8 cellular contexts compared by ENCODE assay signal in the genomic region with DNA sequence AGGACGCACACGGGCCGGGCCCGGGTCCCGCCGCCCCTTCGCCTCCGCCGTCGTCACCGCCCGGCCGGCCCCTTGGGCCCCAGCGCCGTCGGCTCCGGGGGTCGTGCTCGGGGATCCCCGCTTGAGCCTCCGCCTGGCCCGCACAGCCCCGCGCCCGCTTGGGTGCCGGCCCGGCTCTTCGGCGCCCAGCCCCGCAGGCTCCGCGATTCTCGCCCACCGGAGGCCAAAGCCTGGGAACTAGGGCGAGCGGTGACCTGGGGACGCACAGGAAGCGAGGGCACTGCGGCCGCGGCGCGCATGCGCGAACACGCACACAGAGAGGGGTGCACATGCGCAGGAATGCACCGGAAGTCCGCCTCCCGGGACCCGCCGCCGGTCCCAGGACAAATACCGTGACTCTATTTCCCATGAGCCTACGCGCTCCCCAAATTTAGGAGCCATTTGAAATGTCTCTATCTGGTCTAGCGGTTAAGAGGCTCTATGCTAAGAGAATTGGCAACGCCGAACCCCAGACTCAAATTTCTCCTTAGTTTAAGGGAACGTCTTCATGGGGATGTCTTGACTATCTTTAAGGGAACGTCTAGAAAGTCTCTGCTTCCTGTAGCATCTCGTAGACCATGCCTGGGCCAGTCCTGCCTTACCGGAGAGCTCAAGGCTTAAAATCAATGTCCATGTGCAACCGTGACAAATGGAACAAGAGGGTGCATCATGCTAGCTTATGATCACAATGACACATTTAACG. TPM values are rescaled to one million over a fixed set of nuclear protein-coding genes. Genes with fewer than 3 reads are reported as not detected.
A peak's percentile ranks its signal among the peaks of the same experiment; 100 is the strongest.
DNase-seq lines count a peak whose midpoint lies in the region; ATAC-seq and TF ChIP-seq lines count a peak whose summit lies in the region.

A gene (minus strand): TSS at position 282 of the 742 bp plus-strand sequence. CDS start 1,774 bp downstream, outside the sequence.

- H2AFZ ChIP-seq in hepatocyte: peak within 1 kb of the TSS; percentile 94

- peak within 1 kb of the TSS; percentile 82 for H3K4me2 ChIP-seq in hepatocyte

- H3K4me1 ChIP-seq in hepatocyte (ENCODE audit: insufficient read depth) (peaks cover 9% of the 10 kb centered on the region), aorta (ENCODE audit: control insufficient read depth in 1 of 2, insufficient read depth in 2 of 2, low read length in 2 of 2) (no peaks in the 10 kb centered on the region)

- peaks cover 10% of the 10 kb centered on the region for H3K36me3 ChIP-seq in hepatocyte (replicated peaks; ENCODE audit: insufficient read depth, low read depth)
- peaks cover 4 to 9% of the 10 kb centered on the region in 2 donors for H3K36me3 ChIP-seq in aorta (ENCODE audit: control insufficient read depth in 1 of 2, insufficient read depth in 2 of 2, low read length in 1 of 2)

- H3K27me3 ChIP-seq in hepatocyte (peaks cover 9% of the 10 kb centered on the region), aorta (ENCODE audit: control insufficient read depth in 1 of 2, insufficient read depth in 2 of 2, low read length in 1 of 2) (no peaks in the 10 kb centered on the region)

- no peaks in the 10 kb centered on the region for H3K9me2 ChIP-seq in hepatocyte (replicated peaks; ENCODE audit: insufficient read depth)

- ATAC-seq in GM18517 (IDR thresholded peaks at IDR 0.05; ENCODE audit: unreplicated experiment) (peak; percentile 91), HG03039 (IDR thresholded peaks at IDR 0.05; ENCODE audit: unreplicated experiment) (peak; percentile 89), aorta (ENCODE audit: low FRiP score) (peak; percentile 99)

- in situ Hi-C loops in astrocyte of the cerebellum (cut with HindIII; ENCODE audit: low sequenced_read_pairs): no loop called here

- intact Hi-C loops in aorta (cut with DNase I): loop anchor here in 1 of 2 donors (2.0 kb wide), 2 partner anchors 22 to 70 kb away; a partner anchor contains a TSS

- 3% methylated on average over 52 of the region's 65 CpGs for WGBS in hepatocyte (ENCODE audit: low lambda C conversion rate, missing lambda C conversion rate)
- 1 to 2% methylated on average over 54 to 65 of the region's 65 CpGs for WGBS in aorta, 2 donors

- TF ChIP-seq CTCF in astrocyte of the cerebellum (IDR thresholded peaks at IDR 0.05; ENCODE audit: low read depth, low read length, missing control alignments): no peak
- no peak for TF ChIP-seq CTCF in hepatocyte (IDR thresholded peaks at IDR 0.05; ENCODE audit: poor library complexity)

- H3K27ac ChIP-seq in hepatocyte (peak within 1 kb of the TSS; percentile 92), aorta (ENCODE audit: low read depth in 1 of 2, low read length in 2 of 2) (peak within 1 kb of the TSS in 1 of 2 donors; percentile 22)

- H3K79me2 ChIP-seq in hepatocyte: peaks cover 43% of the 10 kb centered on the region

- DNase-seq in NCI-H2081 (lab: John Stamatoyannopoulos, UW) (peak; percentile 94 to 96), T-helper 9 cell (peak; percentile 90), astrocyte of the cerebellum (ENCODE audit: low read depth) (peak; percentile 75), hepatocyte (ENCODE audit: low spot score) (peak; percentile 98), renal cortical epithelial cell (ENCODE audit: low read depth) (peak; percentile 86), aorta (peak; percentile 99)

- peaks cover 7% of the 10 kb centered on the region for H4K20me1 ChIP-seq in hepatocyte (ENCODE audit: insufficient read depth, poor library complexity, severe bottlenecking)

- H3K9me3 ChIP-seq in hepatocyte (ENCODE audit: low read depth): peaks cover 15% of the 10 kb centered on the region
- peaks cover 4% of the 10 kb centered on the region for H3K9me3 ChIP-seq in aorta (ENCODE audit: control insufficient read depth, low read length)

- H3K4me3 ChIP-seq in astrocyte of the cerebellum (ENCODE audit: low read depth, low read length) (peak within 1 kb of the TSS; percentile 88), hepatocyte (peak within 1 kb of the TSS; percentile 86), aorta (ENCODE audit: low read length in 2 of 2) (peak within 1 kb of the TSS; percentile 73 to 96)

RNA-seq across cellular contexts. Expression of the gene that starts here (rescaled TPM):
- total RNA-seq in hepatocyte: 18.5 and 22.2 TPM in 2 replicates
- polyA plus RNA-seq in hepatocyte: 14.7 and 16.5 TPM in 2 replicates
- 15.8 and 32.3 TPM in 2 replicates for total RNA-seq in renal cortical epithelial cell
- 10 to 100 TPM; 23.5 to 26.7 TPM for total RNA-seq in aorta
- 10 to 100 TPM in 1 of 2 donors, 1 to 10 TPM in 1; 8.9 to 17.0 TPM for polyA plus RNA-seq in aorta
